ENCODE assay signal across 8 cellular contexts in genomic region chr3:43762486-43762885, GRCh38.
"Had no signal": no experiment of that assay in that cellular context is flagged by ENCODE, and none has a peak within 500 bp of the region (broad histone marks: within the 10 kb centered on the region; RNA-seq: fewer than 3 reads in every experiment).

No MANE protein-coding gene starts in this region.

- H3K36me3 ChIP-seq: HAP-1 had no signal

- H3K4me3 ChIP-seq: GM23248, HAP-1 had no signal

- H3K9ac ChIP-seq: GM23248 had no signal

- H2AFZ ChIP-seq: GM23248 had no signal

- DNase-seq: GM23248, GOT3, H7, HFFc6 had no signal

- H3K27ac ChIP-seq: GM23248, HL-60 had no signal

- ATAC-seq: HCT116 had no signal

- H3K4me1 ChIP-seq: HAP-1 had no signal

- FAIRE-seq: HTR-8/SVneo had no signal

- H3K9me3 ChIP-seq: HAP-1 had no signal
